Comparison of ENCODE assay signal across 28 cellular contexts in genomic region chrX:38009641-38010040, GRCh38. TPM values are rescaled to one million over a fixed set of nuclear protein-coding genes. Genes with fewer than 3 reads are reported as not detected.
"Had no signal": no experiment of that assay in that cellular context is flagged by ENCODE, and none has a peak within 500 bp of the region (broad histone marks: within the 10 kb centered on the region; RNA-seq: fewer than 3 reads in every experiment).

No MANE protein-coding gene starts in this region.

- H2AFZ ChIP-seq: PC-9 had no signal

- DNase-seq: IMR-90; Kasumi-1; KG1; NCI-H1092; NCI-H1105 treated with DMSO at 0.1 percent for 48 hours; NCI-H1417 treated with DMSO at 0.1 percent for 48 hours; NCI-H146; NCI-H1694 treated with DMSO at 0.1 percent for 48 hours; NCI-H1930; NCI-H2081; NCI-H2171; NCI-H226; NCI-H446; NCI-H510A; NCI-H524 treated with DMSO at 0.1 percent for 48 hours; NCI-H69; NCI-H774; NK-92 treated with Interleukin-12 subunit alpha and Interleukin-12 subunit beta, amount 100 ng/mL, for 24 hours; PC-9; Peyer's patch; SHP77 treated with DMSO at 0.1 percent for 48 hours; SJCRH30; T-helper 1 cell had no signal

- H3K4me3 ChIP-seq: PC-9, Peyer's patch, SJCRH30 had no signal

- H3K4me2 ChIP-seq: PC-9 had no signal

- ATAC-seq: HepG2, Right ventricle myocardium inferior, SK-N-SH treated with all-trans-retinoic acid at 6 μM for 48 hours had no signal

- H3K4me1 ChIP-seq: Peyer's patch, SJCRH30 had no signal

- H3K9me3 ChIP-seq: Peyer's patch, SJCRH30 had no signal

- H3K27me3 ChIP-seq: Peyer's patch, SJCRH30 had no signal

- H3K36me3 ChIP-seq: Peyer's patch, SJCRH30 had no signal

- H3K27ac ChIP-seq: PC-9, Peyer's patch, SJCRH30 had no signal

RNA-seq across cellular contexts. Expression of gene SYTL5, which starts 3.3 kb away (rescaled TPM):
- total RNA-seq: HepG2, MCF 10A, OCI-LY7, PC-9, Right ventricle myocardium inferior had no signal
- polyA plus RNA-seq: HepG2 had no signal
